Comparison of ENCODE assay signal across 1 cellular context in the genomic region with DNA sequence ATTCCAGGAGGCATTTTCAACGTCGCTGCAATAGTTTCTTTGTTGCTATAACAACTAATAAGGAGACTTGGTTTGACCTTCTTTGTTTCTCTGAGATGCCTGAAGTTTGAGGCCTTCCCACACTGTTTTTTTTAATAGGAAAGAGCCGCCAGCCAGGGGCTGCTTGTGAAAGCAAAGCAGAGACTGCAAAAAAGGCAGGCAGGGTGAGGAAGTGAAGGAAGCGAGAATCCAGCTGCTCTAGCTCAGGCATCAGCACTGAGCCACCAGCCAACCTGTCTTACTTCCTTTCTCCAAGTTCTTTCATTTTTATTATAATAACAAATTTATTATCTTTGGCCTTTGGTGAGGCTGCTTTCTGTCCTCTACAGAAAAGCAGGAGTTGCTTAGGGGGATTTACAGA.
TF ChIP-seq lines count a peak whose summit lies in the region.

No MANE protein-coding gene starts in this region.

TF ChIP-seq in GM23338, 12 proteins besides CTCF, POLR2A, EP300 and RAD21:
- TF ChIP-seq REST (IDR thresholded peaks at IDR 0.05; ENCODE audit: unreplicated experiment) = no peak
- no peak for TF ChIP-seq CREB1 (CRISPR knock-in tag; IDR thresholded peaks at IDR 0.05; ENCODE audit: low read depth)
- TF ChIP-seq EZH2phosphoT487 (IDR thresholded peaks at IDR 0.05; ENCODE audit: unreplicated experiment) = no peak
- TF ChIP-seq ZNF462 (CRISPR knock-in tag; IDR thresholded peaks at IDR 0.05) = no peak
- TF ChIP-seq STAT1 (IDR thresholded peaks at IDR 0.05; ENCODE audit: unreplicated experiment) = no peak
- no peak for TF ChIP-seq ZNF114 (CRISPR knock-in tag; IDR thresholded peaks at IDR 0.05)
- no peak for TF ChIP-seq EZH2 (IDR thresholded peaks at IDR 0.05; ENCODE audit: low read depth, unreplicated experiment)
- no peak for TF ChIP-seq NANOG (IDR thresholded peaks at IDR 0.05; ENCODE audit: borderline replicate concordance)
- TF ChIP-seq ETS1 (IDR thresholded peaks at IDR 0.05) = no peak
- TF ChIP-seq JUNB (IDR thresholded peaks at IDR 0.05; ENCODE audit: unreplicated experiment) = no peak
- no peak for TF ChIP-seq ZNF331 (CRISPR knock-in tag; IDR thresholded peaks at IDR 0.05; ENCODE audit: low read depth)
- TF ChIP-seq POLR2AphosphoS5 (IDR thresholded peaks at IDR 0.05; ENCODE audit: low read depth) = no peak
